In genomic region chrX:14717949-14718348, GRCh38 we compare ENCODE assay signal across 33 cellular contexts.
DNase-seq lines count a peak whose midpoint lies in the region; ATAC-seq, FAIRE-seq and TF ChIP-seq lines count a peak whose summit lies in the region.
"Had no signal": no experiment of that assay in that cellular context is flagged by ENCODE, and none has a peak within 500 bp of the region (broad histone marks: within the 10 kb centered on the region; RNA-seq: fewer than 3 reads in every experiment).

No MANE protein-coding gene starts in this region.

- BruUV-seq in PC-3 (replicated peaks; lab: Mats Ljungman, UMichigan): no TSS peak

- no peak for TF ChIP-seq CTCF in PC-3 (conservative IDR thresholded peaks at IDR 0.05; ENCODE audit: low read depth, low read length)
- TF ChIP-seq CTCF in astrocyte (IDR thresholded peaks at IDR 0.05; ENCODE audit: insufficient read depth, low read depth, low read length): no peak

- no peak overlapping the region for H3K27ac Mint-ChIP-seq in astrocyte (ENCODE audit: unreplicated experiment)
- H3K27ac Mint-ChIP-seq: B cell; CD14-positive monocyte; CD4-positive, alpha-beta memory T cell; CD4-positive, alpha-beta T cell; CD4-positive, CD25-positive, alpha-beta regulatory T cell; CD8-positive, alpha-beta memory T cell; CD8-positive, alpha-beta T cell had no signal

- H3K9me3 Mint-ChIP-seq in astrocyte (ENCODE audit: unreplicated experiment): no peaks in the 10 kb centered on the region
- H3K9me3 Mint-ChIP-seq: CD4-positive, alpha-beta memory T cell; CD4-positive, alpha-beta T cell; CD4-positive, CD25-positive, alpha-beta regulatory T cell; CD8-positive, alpha-beta T cell had no signal

- H3K36me3 ChIP-seq in PC-3 (ENCODE audit: low read depth, low read length) (no peaks in the 10 kb centered on the region), astrocyte (ENCODE audit: insufficient read depth, low read length) (no peaks in the 10 kb centered on the region)
- H3K36me3 ChIP-seq: BE2C; BLaER1; BLaER1 treated with 17β-estradiol and CSF1 and Interleukin-3, amounts not matched to agents 10 nM and 100 nM had no signal

- H3K4me1 Mint-ChIP-seq in astrocyte (ENCODE audit: low read depth, unreplicated experiment): no peaks in the 10 kb centered on the region
- H3K4me1 Mint-ChIP-seq: B cell; CD14-positive monocyte; CD4-positive, alpha-beta memory T cell; CD4-positive, CD25-positive, alpha-beta regulatory T cell; CD8-positive, alpha-beta memory T cell had no signal

- H3K4me1 ChIP-seq in PC-3 (ENCODE audit: insufficient read depth, low read length): peaks cover 17% of the 10 kb centered on the region
- H3K4me1 ChIP-seq in astrocyte (ENCODE audit: insufficient read depth, low read length): no peaks in the 10 kb centered on the region
- H3K4me1 ChIP-seq: A549; BE2C; BLaER1; BLaER1 treated with 17β-estradiol and CSF1 and Interleukin-3, amounts not matched to agents 10 nM and 100 nM; Caco-2 had no signal

- H3K36me3 Mint-ChIP-seq in astrocyte (ENCODE audit: low read depth, unreplicated experiment): no peaks in the 10 kb centered on the region
- H3K36me3 Mint-ChIP-seq: CD14-positive monocyte; CD4-positive, alpha-beta memory T cell; CD4-positive, CD25-positive, alpha-beta regulatory T cell; CD8-positive, alpha-beta memory T cell; CD8-positive, alpha-beta T cell had no signal

- no peak overlapping the region for H3K4me3 ChIP-seq in PC-3 (ENCODE audit: low read length)
- no peak overlapping the region for H3K4me3 ChIP-seq in astrocyte (ENCODE audit: insufficient read depth, low read depth, low read length)
- H3K4me3 ChIP-seq: A549; BLaER1; BLaER1 treated with 17β-estradiol and CSF1 and Interleukin-3, amounts not matched to agents 10 nM and 100 nM had no signal

- no peaks in the 10 kb centered on the region for H3K27me3 Mint-ChIP-seq in astrocyte (ENCODE audit: low read depth, unreplicated experiment)
- H3K27me3 Mint-ChIP-seq: B cell; CD4-positive, alpha-beta memory T cell; CD4-positive, alpha-beta T cell; CD4-positive, CD25-positive, alpha-beta regulatory T cell had no signal

- no peaks in the 10 kb centered on the region for H3F3A ChIP-seq in PC-3 (ENCODE audit: low read length, unreplicated experiment)

- POLR2A ChIA-PET in PC-3 (lab: Charles Lee; ENCODE audit: unreplicated experiment): no interaction called here

- no peaks in the 10 kb centered on the region for H4K20me1 ChIP-seq in PC-3 (ENCODE audit: low read length)
- H4K20me1 ChIP-seq in astrocyte (ENCODE audit: insufficient read depth, low read length): no peaks in the 10 kb centered on the region
- H4K20me1 ChIP-seq: BLaER1; BLaER1 treated with 17β-estradiol and CSF1 and Interleukin-3, amounts not matched to agents 10 nM and 100 nM had no signal

- CTCF ChIA-PET in PC-3 (lab: Charles Lee): no interaction called here

- H3K4me3 Mint-ChIP-seq in astrocyte (ENCODE audit: unreplicated experiment): no peak overlapping the region
- H3K4me3 Mint-ChIP-seq: B cell; CD14-positive monocyte; CD4-positive, alpha-beta memory T cell; CD4-positive, alpha-beta T cell; CD4-positive, CD25-positive, alpha-beta regulatory T cell; CD8-positive, alpha-beta memory T cell; CD8-positive, alpha-beta T cell had no signal

- H2AFZ ChIP-seq in PC-3 (ENCODE audit: low read length) (no peak overlapping the region), astrocyte (ENCODE audit: low read depth, low read length) (no peak overlapping the region)

- H3K9ac ChIP-seq in PC-3 (ENCODE audit: low read length): no peak overlapping the region
- H3K9ac ChIP-seq in astrocyte (ENCODE audit: low read length): no peak overlapping the region
- H3K9ac ChIP-seq: BLaER1; BLaER1 treated with 17β-estradiol and CSF1 and Interleukin-3, amounts not matched to agents 10 nM and 100 nM had no signal

- peak overlapping the region; percentile 40; the same call in 1 of the 2 replicates for H3K4me2 ChIP-seq in PC-3 (ENCODE audit: low read length)
- H3K4me2 ChIP-seq in astrocyte (ENCODE audit: low read length): no peak overlapping the region
- H3K4me2 ChIP-seq: A549; BLaER1; BLaER1 treated with 17β-estradiol and CSF1 and Interleukin-3, amounts not matched to agents 10 nM and 100 nM had no signal

- intact Hi-C loops in PC-3 (cut with micrococcal nuclease): loop anchor here (5.0 to 10.0 kb wide), 2 partner anchors 247 to 524 kb away; no protein-coding TSS in a partner anchor

- ATAC-seq in PC-3: peak; percentile 22; the same call in 1 of the 2 replicates
- ATAC-seq in GM21529 (IDR thresholded peaks at IDR 0.05; ENCODE audit: unreplicated experiment): no peak
- ATAC-seq: A549; CD8-positive, alpha-beta T cell had no signal

- H3K9me3 ChIP-seq in PC-3 (ENCODE audit: low read length) (no peaks in the 10 kb centered on the region), astrocyte (ENCODE audit: insufficient read depth, low read depth, low read length) (no peaks in the 10 kb centered on the region)
- H3K9me3 ChIP-seq: A549; BE2C; BLaER1; BLaER1 treated with 17β-estradiol and CSF1 and Interleukin-3, amounts not matched to agents 10 nM and 100 nM; Caco-2 had no signal

- DNase-seq in PC-3: no peak
- no peak for DNase-seq in astrocyte (ENCODE audit: low read depth)
- no peak for DNase-seq in NCI-H1105 treated with DMSO at 0.1 percent for 48 hours (lab: John Stamatoyannopoulos, UW)
- DNase-seq: 8988T; ACHN; AML-193; BE2C; C1 segment of cervical spinal cord; Caco-2; Calu3; CD4-positive, alpha-beta memory T cell; CD4-positive, alpha-beta T cell; CD4-positive, CD25-positive, alpha-beta regulatory T cell; CD8-positive, alpha-beta memory T cell; CD8-positive, alpha-beta T cell; COR-L47; DMS 273 treated with DMSO at 0.1 percent for 48 hours; DMS153; DMS53; DMS79; DMS79 treated with DMSO at 0.1 percent for 48 hours; DND-41; EL had no signal

- peak; percentile 78 for FAIRE-seq in astrocyte (lab: Jason Lieb, UNC)
- FAIRE-seq: A204.1, D721Med had no signal

- H3K9me2 ChIP-seq in PC-3 (replicated peaks; ENCODE audit: low read length): no peaks in the 10 kb centered on the region

- no peaks in the 10 kb centered on the region for H3K79me2 ChIP-seq in PC-3 (ENCODE audit: low read length)
- H3K79me2 ChIP-seq in astrocyte (ENCODE audit: insufficient read depth, low read length): no peaks in the 10 kb centered on the region

- no peak overlapping the region for H3K27ac ChIP-seq in PC-3 (ENCODE audit: low read length)
- H3K27ac ChIP-seq in astrocyte (ENCODE audit: low read depth, low read length): no peak overlapping the region
- H3K27ac ChIP-seq: 22Rv1; A549; BLaER1; BLaER1 treated with 17β-estradiol and CSF1 and Interleukin-3, amounts not matched to agents 10 nM and 100 nM; C4-2B had no signal

- no peaks in the 10 kb centered on the region for H3K27me3 ChIP-seq in PC-3 (ENCODE audit: low read length)
- no peaks in the 10 kb centered on the region for H3K27me3 ChIP-seq in astrocyte (ENCODE audit: insufficient read depth, low read length)
- H3K27me3 ChIP-seq: BE2C had no signal
